ENCODE assay signal across 1 cellular context in genomic region chr2:112259509-112260294, GRCh38.
TF ChIP-seq lines count a peak whose summit lies in the region.

No MANE protein-coding gene starts in this region.

TF ChIP-seq in HepG2, 621 proteins besides CTCF, POLR2A, EP300 and RAD21 (continued from another document):
- TF ChIP-seq ATF3 (CRISPR knock-in tag; IDR thresholded peaks at IDR 0.05) (no peak), KDM3A (CRISPR knock-in tag; IDR thresholded peaks at IDR 0.05; ENCODE audit: low read depth) (0 out of 2 replicates have a peak, but pooled peaks have one; percentile 54), DR1 (CRISPR knock-in tag; IDR thresholded peaks at IDR 0.05) (no peak), CREM (IDR thresholded peaks at IDR 0.05) (no peak), CREM (CRISPR knock-in tag; IDR thresholded peaks at IDR 0.05) (no peak), MAX (IDR thresholded peaks at IDR 0.05) (peak; percentile 47; the same call in 1 of the 2 replicates), ARNTL (CRISPR knock-in tag; IDR thresholded peaks at IDR 0.05) (no peak), NFKB2 (CRISPR knock-in tag; IDR thresholded peaks at IDR 0.05; ENCODE audit: borderline replicate concordance) (no peak), HMGA1 (CRISPR knock-in tag; conservative IDR thresholded peaks at IDR 0.05) (no peak), BHLHE40 (IDR thresholded peaks at IDR 0.05; ENCODE audit: low read length) (peak; percentile 37; the same call in 1 of the 2 replicates), SNAPC4 (CRISPR knock-in tag; IDR thresholded peaks at IDR 0.05) (no peak), HNRNPLL (IDR thresholded peaks at IDR 0.05; ENCODE audit: low read depth, low read length, poor library complexity, severe bottlenecking) (no peak), SMAD1 (CRISPR knock-in tag; IDR thresholded peaks at IDR 0.05; ENCODE audit: borderline replicate concordance, low read depth) (0 out of 2 replicates have a peak, but pooled peaks have one; percentile 28), PAXIP1 (CRISPR knock-in tag; conservative IDR thresholded peaks at IDR 0.05) (0 out of 2 replicates have a peak, but pooled peaks have one; percentile 19), MXI1 (IDR thresholded peaks at IDR 0.05; ENCODE audit: borderline replicate concordance, low read depth, low read length) (peak; percentile 22; the same call in 1 of the 3 replicates), MYPOP (CRISPR knock-in tag; IDR thresholded peaks at IDR 0.05) (peak; percentile 86), FOXK1 (CRISPR knock-in tag; IDR thresholded peaks at IDR 0.05; ENCODE audit: borderline replicate concordance, low read depth) (peak; percentile 37; the same call in 1 of the 2 replicates), PRDM4 (CRISPR knock-in tag; IDR thresholded peaks at IDR 0.05; ENCODE audit: borderline replicate concordance) (no peak), ESRRA (CRISPR knock-in tag; IDR thresholded peaks at IDR 0.05; ENCODE audit: low read depth) (no peak), ZNF878 (CRISPR knock-in tag; IDR thresholded peaks at IDR 0.05) (no peak), ZNF136 (CRISPR knock-in tag; IDR thresholded peaks at IDR 0.05; ENCODE audit: low read depth) (peak; percentile 60; the same call in 1 of the 2 replicates), HNRNPK (IDR thresholded peaks at IDR 0.05; ENCODE audit: low read depth, low read length, poor library complexity, severe bottlenecking) (no peak), NR1H2 (CRISPR knock-in tag; IDR thresholded peaks at IDR 0.05; ENCODE audit: borderline replicate concordance, low read depth) (no peak), CBX5 (CRISPR knock-in tag; IDR thresholded peaks at IDR 0.05; ENCODE audit: borderline replicate concordance) (peak; percentile 88; the same call in 1 of the 2 replicates), KAT7 (CRISPR knock-in tag; IDR thresholded peaks at IDR 0.05; ENCODE audit: borderline replicate concordance) (peak; percentile 69; the same call in 1 of the 2 replicates), POGK (CRISPR knock-in tag; conservative IDR thresholded peaks at IDR 0.05) (no peak), ZNF235 (CRISPR knock-in tag; IDR thresholded peaks at IDR 0.05; ENCODE audit: borderline replicate concordance) (no peak), ETV6 (CRISPR knock-in tag; conservative IDR thresholded peaks at IDR 0.05) (0 out of 2 replicates have a peak, but pooled peaks have one; percentile 46), MATR3 (CRISPR knock-in tag; IDR thresholded peaks at IDR 0.05) (no peak)
TF ChIP-seq in HepG2: peak in this region for 149.
